ENCODE assay signal across 1 cellular context in the genomic region with DNA sequence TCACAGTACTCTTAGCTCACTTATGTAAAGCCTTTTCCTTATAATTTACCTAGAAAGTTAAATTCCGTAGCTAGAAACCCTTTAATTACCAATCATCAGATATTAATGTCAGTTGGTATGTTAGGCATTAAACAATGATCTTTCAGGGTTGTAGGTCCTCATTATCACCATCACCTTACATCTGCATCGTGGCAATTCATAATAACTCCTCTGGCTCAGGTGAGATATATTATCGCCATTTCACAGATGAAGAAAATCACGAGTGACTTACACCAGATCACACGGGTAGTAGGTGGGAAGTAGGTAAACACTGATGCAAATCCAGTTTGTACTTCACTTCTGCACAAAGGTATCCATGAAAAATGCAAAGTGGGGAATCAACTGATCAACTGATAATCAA.
TF ChIP-seq lines count a peak whose summit lies in the region.

No MANE protein-coding gene starts in this region.

TF ChIP-seq in HepG2, 621 proteins besides CTCF, POLR2A, EP300 and RAD21:
- TF ChIP-seq FOXA1 (IDR thresholded peaks at IDR 0.05) (no peak), FOXA1 (CRISPR knock-in tag; IDR thresholded peaks at IDR 0.05) (0 out of 2 replicates have a peak, but pooled peaks have one; percentile 16), FOXK2 (IDR thresholded peaks at IDR 0.05) (0 out of 2 replicates have a peak, but pooled peaks have one; percentile 15)
- TF ChIP-seq, protein P1, sequence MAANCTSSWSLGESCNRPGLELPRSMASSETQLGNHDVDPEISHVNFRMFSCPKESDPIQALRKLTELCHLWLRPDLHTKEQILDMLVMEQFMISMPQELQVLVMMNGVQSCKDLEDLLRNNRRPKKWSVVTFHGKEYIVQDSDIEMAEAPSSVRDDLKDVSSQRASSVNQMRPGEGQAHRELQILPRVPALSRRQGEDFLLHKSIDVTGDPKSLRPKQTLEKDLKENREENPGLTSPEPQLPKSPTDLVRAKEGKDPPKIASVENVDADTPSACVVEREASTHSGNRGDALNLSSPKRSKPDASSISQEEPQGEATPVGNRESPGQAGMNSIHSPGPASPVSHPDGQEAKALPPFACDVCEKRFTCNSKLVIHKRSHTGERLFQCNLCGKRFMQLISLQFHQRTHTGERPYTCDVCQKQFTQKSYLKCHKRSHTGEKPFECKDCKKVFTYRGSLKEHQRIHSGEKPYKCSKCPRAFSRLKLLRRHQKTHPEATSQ (CRISPR knock-in tag; IDR thresholded peaks at IDR 0.05; ENCODE audit: borderline replicate concordance) = no peak
